In genomic region chr6:26537160-26537845, GRCh38 we compare ENCODE assay signal across 8 cellular contexts. TPM values are rescaled to one million over a fixed set of nuclear protein-coding genes. Genes with fewer than 3 reads are reported as not detected.
DNase-seq lines count a peak whose midpoint lies in the region; ATAC-seq and TF ChIP-seq lines count a peak whose summit lies in the region.

No MANE protein-coding gene starts in this region.

- in situ Hi-C loops in GM13976 (cut with MboI; ENCODE audit: low sequenced_read_pairs, unreplicated experiment): no loop called here

- H3K4me1 ChIP-seq in rectal smooth muscle tissue (ENCODE audit: control insufficient read depth, insufficient read depth, low read length): peaks cover 16% of the 10 kb centered on the region
- H3K4me1 ChIP-seq in vagina: peaks cover 36% of the 10 kb centered on the region

- peak overlapping the region; percentile 76 for H3K4me3 Mint-ChIP-seq in T-helper 17 cell

- TF ChIP-seq CTCF in GM13976 (IDR thresholded peaks at IDR 0.05; ENCODE audit: borderline replicate concordance, control extremely low read depth, extremely low read depth, insufficient read depth, missing control alignments) (no peak), vagina (IDR thresholded peaks at IDR 0.05) (no peak)

- DNase-seq in GM13976 (ENCODE audit: low spot score): peak; percentile 71
- peak; percentile 85 for DNase-seq in NCI-H1694 treated with DMSO at 0.1 percent for 48 hours (lab: John Stamatoyannopoulos, UW)
- peak; percentile 65 to 84 (median 80) for DNase-seq in T-helper 17 cell
- peak; percentile 45 to 94 (median 82) for DNase-seq in anterior cingulate cortex (lab: John Stamatoyannopoulos, UW)
- peak; percentile 72 for DNase-seq in hepatic stellate cell (ENCODE audit: low spot score)
- peak in 1 of 2 donors; percentile 99 for DNase-seq in vagina (ENCODE audit: extremely low spot score in 2 of 2)

- H3K27me3 ChIP-seq in rectal smooth muscle tissue (ENCODE audit: control insufficient read depth, insufficient read depth, low read length) (no peaks in the 10 kb centered on the region), vagina (no peaks in the 10 kb centered on the region)

- H3K27ac ChIP-seq in rectal smooth muscle tissue (ENCODE audit: low read depth, low read length): peak overlapping the region; percentile 97
- peak overlapping the region; percentile 93 for H3K27ac ChIP-seq in vagina

- H3K4me3 ChIP-seq in rectal smooth muscle tissue (ENCODE audit: low read length) (peak overlapping the region; percentile 82), vagina (peak overlapping the region; percentile 71 to 74)

- no peak for TF ChIP-seq POLR2A in vagina (IDR thresholded peaks at IDR 0.05)

- H3K9me3 ChIP-seq in T-helper 17 cell (ENCODE audit: control insufficient read depth, low read length, poor library complexity, severe bottlenecking): no peaks in the 10 kb centered on the region
- H3K9me3 ChIP-seq in vagina: no peaks in the 10 kb centered on the region

- peaks cover 6% of the 10 kb centered on the region for H3K36me3 Mint-ChIP-seq in T-helper 17 cell (ENCODE audit: low read depth)

- H3K9ac ChIP-seq in rectal smooth muscle tissue (ENCODE audit: low read length): peak overlapping the region; percentile 63

- peak overlapping the region; percentile 91 for H3K27ac Mint-ChIP-seq in T-helper 17 cell

- H3K4me1 Mint-ChIP-seq in T-helper 17 cell: peaks cover 48% of the 10 kb centered on the region

- H3K36me3 ChIP-seq in rectal smooth muscle tissue (ENCODE audit: control insufficient read depth, insufficient read depth, low read length) (no peaks in the 10 kb centered on the region), vagina (no peaks in the 10 kb centered on the region)

- intact Hi-C loops in vagina (cut with DNase I): loop anchor here (10.0 kb wide), 1 partner anchor 513 kb away; a partner anchor contains a TSS

- no peaks in the 10 kb centered on the region for H3K27me3 Mint-ChIP-seq in T-helper 17 cell

- ATAC-seq in HG02885 (IDR thresholded peaks at IDR 0.05; ENCODE audit: poor library complexity, unreplicated experiment): peak; percentile 51
- peak; percentile 74 for ATAC-seq in T-helper 17 cell

RNA-seq across cellular contexts. Expression of gene HMGN4, which starts 0.9 kb away (rescaled TPM):
- total RNA-seq in T-helper 17 cell (10 to 100 TPM; 54.7 to 60.1 TPM), vagina (58.4 TPM)

RNA-seq across cellular contexts. Expression of gene BTN1A1, which starts 37.2 kb away (rescaled TPM):
- total RNA-seq in T-helper 17 cell (under 1 TPM in 1 of 2 donors, not detected in 1; 0.10 TPM), vagina (not detected)

RNA-seq across cellular contexts. Expression of gene ABT1, which starts 59.5 kb away (rescaled TPM):
- 10 to 100 TPM; 25.0 to 28.4 TPM for total RNA-seq in T-helper 17 cell
- 24.8 TPM for total RNA-seq in vagina
